16 cellular contexts compared by ENCODE assay signal in the genomic region with DNA sequence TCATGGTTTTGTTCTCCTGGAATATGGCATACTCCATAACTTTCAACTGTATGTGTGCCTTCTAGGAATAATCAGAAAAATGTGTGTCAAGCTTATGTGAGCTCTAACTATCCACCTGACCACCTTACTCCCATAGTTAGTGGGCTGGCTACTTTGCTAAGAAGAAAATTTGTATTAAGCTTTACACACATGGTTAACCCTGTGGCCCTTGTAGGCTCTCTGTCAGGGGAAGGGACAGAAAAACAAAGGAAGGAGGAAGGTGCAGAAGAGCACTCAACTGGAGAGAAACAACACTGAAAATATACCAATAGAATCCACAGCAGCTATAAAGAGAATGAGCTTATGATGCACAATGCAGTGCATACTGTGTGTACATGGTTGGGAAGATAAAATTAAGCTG.
DNase-seq lines count a peak whose midpoint lies in the region; ATAC-seq and TF ChIP-seq lines count a peak whose summit lies in the region.
"Had no signal": no experiment of that assay in that cellular context is flagged by ENCODE, and none has a peak within 500 bp of the region (broad histone marks: within the 10 kb centered on the region; RNA-seq: fewer than 3 reads in every experiment).

No MANE protein-coding gene starts in this region.

- DNase-seq in germinal center (ENCODE audit: low spot score) (peak; percentile 40), GM19238 (ENCODE audit: insufficient read length, low spot score) (no peak), activated gamma-delta T cell (lab: John Stamatoyannopoulos, UW) (no peak)
- DNase-seq in activated naive CD4-positive, alpha-beta T cell treated with anti-CD3 and anti-CD28 coated beads, Interleukin-2, amount 50 U/mL, for 16 hours, result no peak
- DNase-seq in stimulated activated naive CD4-positive, alpha-beta T cell treated with Interleukin-2 at 50 U/mL for 16 hours (lab: John Stamatoyannopoulos, UW), result no peak
- DNase-seq: AML-193, colonic mucosa, DMS 273 treated with DMSO at 0.1 percent for 48 hours, NCI-H1105 treated with DMSO at 0.1 percent for 48 hours, testis had no signal

- ATAC-seq in GM18505 (IDR thresholded peaks at IDR 0.05; ENCODE audit: unreplicated experiment), result peak; percentile 45
- ATAC-seq in GM21737 (IDR thresholded peaks at IDR 0.05; ENCODE audit: unreplicated experiment), result peak; percentile 48
- ATAC-seq in HG03175 (IDR thresholded peaks at IDR 0.05; ENCODE audit: unreplicated experiment), result peak; percentile 64
- ATAC-seq: gastroesophageal sphincter, Right ventricle myocardium inferior, sciatic nerve had no signal

- no peak for TF ChIP-seq POLR2A in GM18505 (IDR thresholded peaks at IDR 0.05; ENCODE audit: borderline replicate concordance, extremely low read depth, insufficient read depth, insufficient read length)
